6 cellular contexts compared by ENCODE assay signal in the genomic region with DNA sequence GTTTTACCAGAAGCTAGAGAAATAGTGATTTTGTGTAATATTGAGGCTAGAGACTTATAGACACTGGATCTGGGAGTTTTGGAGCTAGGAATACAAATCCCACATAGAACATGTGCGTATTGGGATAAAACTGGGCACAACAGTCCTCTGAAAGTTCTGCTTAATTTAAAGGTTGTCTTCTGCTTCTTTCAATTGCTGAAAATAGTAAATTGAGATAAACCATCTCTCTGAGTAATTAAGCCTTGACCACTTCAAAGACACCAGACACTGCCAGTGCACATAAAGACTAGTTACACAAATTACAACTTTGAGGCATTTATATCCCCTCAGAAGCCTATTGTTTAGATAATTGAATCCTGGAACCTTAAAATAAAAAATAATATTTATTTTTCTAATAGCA.
"Had no signal": no experiment of that assay in that cellular context is flagged by ENCODE, and none has a peak within 500 bp of the region (broad histone marks: within the 10 kb centered on the region; RNA-seq: fewer than 3 reads in every experiment).

No MANE protein-coding gene starts in this region.

- H2AFZ ChIP-seq: GM23338 had no signal

- H3K4me3 ChIP-seq: GM23338, K562 had no signal

- ATAC-seq: GM23338, K562 had no signal

- DNase-seq: H9, HCEC 1CT, IMR-90, KG1 had no signal

- H3K4me2 ChIP-seq: GM23338 had no signal
